ENCODE assay signal across 21 cellular contexts in genomic region chr2:62812921-62813825, GRCh38.
"Had no signal": no experiment of that assay in that cellular context is flagged by ENCODE, and none has a peak within 500 bp of the region (broad histone marks: within the 10 kb centered on the region; RNA-seq: fewer than 3 reads in every experiment).

No MANE protein-coding gene starts in this region.

- H3K27me3 ChIP-seq: ascending aorta, brain microvascular endothelial cell, spleen, thyroid gland had no signal

- H3K36me3 ChIP-seq: ascending aorta, brain microvascular endothelial cell, left ventricle myocardium inferior, spleen, thyroid gland had no signal

- H3K9me3 ChIP-seq: ascending aorta, thyroid gland had no signal

- H3K4me1 ChIP-seq: ascending aorta had no signal

- H3K27me3 Mint-ChIP-seq: activated CD4-positive, alpha-beta T cell treated with anti-CD3 and anti-CD28 coated beads, Interleukin-2, amount 10 ng/mL, durations not matched to agents 7 days and 5 days; activated CD8-positive, alpha-beta memory T cell treated with anti-CD3 and anti-CD28 coated beads, Interleukin-2, amount 10 ng/mL, durations not matched to agents 7 days and 5 days; activated CD8-positive, alpha-beta T cell treated with anti-CD3 and anti-CD28 coated beads for 36 hours; activated naive CD4-positive, alpha-beta T cell treated with anti-CD3 and anti-CD28 coated beads, Interleukin-2, amount 10 ng/mL, durations not matched to agents 7 days and 5 days; progenitor cell of endocrine pancreas had no signal

- H3K36me3 Mint-ChIP-seq: natural killer cell had no signal

- H3K4me1 Mint-ChIP-seq: activated naive CD4-positive, alpha-beta T cell treated with anti-CD3 and anti-CD28 coated beads, Interleukin-2, amount 10 ng/mL, durations not matched to agents 7 days and 5 days had no signal

- H3K4me3 Mint-ChIP-seq: activated CD4-positive, alpha-beta T cell treated with anti-CD3 and anti-CD28 coated beads, Interleukin-2, amount 10 ng/mL, durations not matched to agents 7 days and 5 days; activated CD8-positive, alpha-beta memory T cell treated with anti-CD3 and anti-CD28 coated beads, Interleukin-2, amount 10 ng/mL, durations not matched to agents 7 days and 5 days; activated CD8-positive, alpha-beta T cell treated with anti-CD3 and anti-CD28 coated beads for 36 hours; activated naive CD4-positive, alpha-beta T cell treated with anti-CD3 and anti-CD28 coated beads, Interleukin-2, amount 10 ng/mL, durations not matched to agents 7 days and 5 days; natural killer cell had no signal

- H3K9me3 Mint-ChIP-seq: activated CD8-positive, alpha-beta T cell treated with anti-CD3 and anti-CD28 coated beads for 36 hours; activated naive CD4-positive, alpha-beta T cell treated with anti-CD3 and anti-CD28 coated beads, Interleukin-2, amount 10 ng/mL, durations not matched to agents 7 days and 5 days; natural killer cell had no signal

- H3K27ac Mint-ChIP-seq: activated CD4-positive, alpha-beta T cell treated with anti-CD3 and anti-CD28 coated beads, Interleukin-2, amount 10 ng/mL, durations not matched to agents 7 days and 5 days; activated CD8-positive, alpha-beta memory T cell treated with anti-CD3 and anti-CD28 coated beads, Interleukin-2, amount 10 ng/mL, durations not matched to agents 7 days and 5 days; activated CD8-positive, alpha-beta T cell treated with anti-CD3 and anti-CD28 coated beads for 36 hours; activated naive CD4-positive, alpha-beta T cell treated with anti-CD3 and anti-CD28 coated beads, Interleukin-2, amount 10 ng/mL, durations not matched to agents 7 days and 5 days; natural killer cell; progenitor cell of endocrine pancreas had no signal

- H3K4me3 ChIP-seq: ascending aorta, left ventricle myocardium inferior, spleen, thyroid gland had no signal

- ATAC-seq: activated CD4-positive, CD25-positive, alpha-beta regulatory T cell treated with anti-CD3 and anti-CD28 coated beads, Interleukin-2, amount 50 U/mL, for 24 hours; activated CD8-positive, alpha-beta memory T cell treated with anti-CD3 and anti-CD28 coated beads, Interleukin-2, amount 10 ng/mL, durations not matched to agents 7 days and 5 days; activated CD8-positive, alpha-beta T cell treated with anti-CD3 and anti-CD28 coated beads for 36 hours; natural killer cell; stimulated activated naive CD8-positive, alpha-beta T cell treated with anti-CD3 and anti-CD28 coated beads, Interleukin-15, Interleukin-2, amounts not matched to agents 100 U/mL and 50 U/mL, for 24 hours had no signal

- H3K27ac ChIP-seq: ascending aorta, left ventricle myocardium inferior, spleen, thyroid gland had no signal

- DNase-seq: activated CD4-positive, alpha-beta T cell treated with anti-CD3 and anti-CD28 coated beads, Interleukin-2, amount 10 ng/mL, durations not matched to agents 7 days and 5 days; activated CD8-positive, alpha-beta memory T cell treated with anti-CD3 and anti-CD28 coated beads, Interleukin-2, amount 10 ng/mL, durations not matched to agents 7 days and 5 days; activated effector memory CD4-positive, alpha-beta T cell treated with anti-CD3 and anti-CD28 coated beads, Interleukin-2, amount 50 U/mL, for 16 hours; activated naive CD4-positive, alpha-beta T cell treated with anti-CD3 and anti-CD28 coated beads, Interleukin-2, amount 10 ng/mL, durations not matched to agents 7 days and 5 days; activated T-cell treated with anti-CD3 and anti-CD28 coated beads for 4 hours; caudate nucleus; effector CD8-positive, alpha-beta T cell; kidney glomerular epithelial cell; left ventricle myocardium inferior; midbrain; natural killer cell; retina; spleen; stimulated activated CD4-positive, alpha-beta T cell treated with anti-CD3 and anti-CD28 coated beads, Interleukin-4, amount 100 ng/mL, for 24 hours; stimulated activated naive CD8-positive, alpha-beta T cell treated with anti-CD3 and anti-CD28 coated beads, Interleukin-15, Interleukin-2, amounts not matched to agents 100 U/mL and 50 U/mL, for 24 hours; thyroid gland had no signal
